In the genomic region with DNA sequence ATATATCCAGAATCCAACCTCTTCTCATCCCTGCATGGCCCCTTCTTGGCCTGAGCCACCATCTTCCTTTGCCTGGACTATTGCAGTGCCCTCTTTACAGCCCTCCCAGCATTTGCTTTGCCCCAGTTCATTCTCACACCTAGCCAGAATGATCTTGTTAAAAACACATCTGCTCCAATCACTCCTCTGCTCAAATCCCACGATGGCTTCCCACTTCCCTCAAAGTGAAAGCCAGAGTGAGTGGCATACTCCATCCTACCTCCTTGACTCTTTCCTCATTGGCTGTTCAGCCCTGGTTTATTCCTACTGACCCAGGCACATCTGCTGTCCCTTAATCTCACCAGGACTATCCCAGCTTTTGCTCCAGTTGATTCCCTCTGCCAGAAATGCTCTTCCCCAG, we compare ENCODE assay signal across 21 cellular contexts. TPM values are rescaled to one million over a fixed set of nuclear protein-coding genes. Genes with fewer than 3 reads are reported as not detected.
DNase-seq lines count a peak whose midpoint lies in the region; ATAC-seq and TF ChIP-seq lines count a peak whose summit lies in the region.
"Had no signal": no experiment of that assay in that cellular context is flagged by ENCODE, and none has a peak within 500 bp of the region (broad histone marks: within the 10 kb centered on the region; RNA-seq: fewer than 3 reads in every experiment).

No MANE protein-coding gene starts in this region.

- H3K27me3 Mint-ChIP-seq in CD4-positive, CD25-positive, alpha-beta regulatory T cell = peaks cover 4% of the 10 kb centered on the region
- H3K27me3 Mint-ChIP-seq in osteocyte (ENCODE audit: unreplicated experiment) = no peaks in the 10 kb centered on the region
- H3K27me3 Mint-ChIP-seq: CD4-positive, alpha-beta memory T cell had no signal

- peak overlapping the region in 2 of 3 donors; percentile 29 to 76 for H3K27ac Mint-ChIP-seq in CD4-positive, CD25-positive, alpha-beta regulatory T cell
- H3K27ac Mint-ChIP-seq in osteocyte (ENCODE audit: unreplicated experiment) = no peak overlapping the region
- H3K27ac Mint-ChIP-seq: CD4-positive, alpha-beta memory T cell; HFFc6 had no signal

- WGBS in heart right ventricle, 2 donors = 73 to 85% methylated on average over 1 of the region's 1 CpG

- peaks cover 0 to 2% (median 0%) of the 10 kb centered on the region in 7 donors for H3K9me3 Mint-ChIP-seq in CD4-positive, CD25-positive, alpha-beta regulatory T cell
- no peaks in the 10 kb centered on the region for H3K9me3 Mint-ChIP-seq in osteocyte (ENCODE audit: unreplicated experiment)
- H3K9me3 Mint-ChIP-seq: CD4-positive, alpha-beta memory T cell; HFFc6 had no signal

- no peak overlapping the region for H3K4me3 ChIP-seq in CD4-positive, CD25-positive, alpha-beta regulatory T cell (ENCODE audit: low read depth, low read length)
- H3K4me3 ChIP-seq in SJCRH30 (no peak overlapping the region), heart right ventricle (no peak overlapping the region)
- H3K4me3 ChIP-seq: A549, GM23248 had no signal

- no peak for ATAC-seq in CD4-positive, CD25-positive, alpha-beta regulatory T cell (ENCODE audit: low read depth in 2 of 2)
- no peak for ATAC-seq in heart right ventricle
- ATAC-seq: HCT116 had no signal

- TF ChIP-seq CTCF in osteocyte (IDR thresholded peaks at IDR 0.05) (no peak), heart right ventricle (IDR thresholded peaks at IDR 0.05) (no peak)

- no peaks in the 10 kb centered on the region for H3K9me3 ChIP-seq in CD4-positive, CD25-positive, alpha-beta regulatory T cell (ENCODE audit: control insufficient read depth in 2 of 2, low read length in 2 of 2)
- H3K9me3 ChIP-seq in SJCRH30 (replicated peaks) (no peaks in the 10 kb centered on the region), heart right ventricle (no peaks in the 10 kb centered on the region)
- H3K9me3 ChIP-seq: A549 had no signal

- intact Hi-C loops in heart right ventricle (cut with DNase I) = loop anchor here in 1 of 10 donors (10.0 kb wide), 1 partner anchor 711 kb away; no protein-coding TSS in a partner anchor

- H3K36me3 ChIP-seq in CD4-positive, CD25-positive, alpha-beta regulatory T cell (ENCODE audit: control insufficient read depth, insufficient read depth, low read length) = no peaks in the 10 kb centered on the region
- no peaks in the 10 kb centered on the region for H3K36me3 ChIP-seq in SJCRH30
- no peaks in the 10 kb centered on the region for H3K36me3 ChIP-seq in heart right ventricle

- no peak for DNase-seq in CD4-positive, CD25-positive, alpha-beta regulatory T cell
- peak; percentile 29 to 62 for DNase-seq in SJCRH30
- peak; percentile 42 for DNase-seq in myocyte (ENCODE audit: low read depth)
- peak; percentile 36 for DNase-seq in osteocyte (ENCODE audit: extremely low spot score, unreplicated experiment)
- DNase-seq in HUDEP-2 (lab: John Stamatoyannopoulos, UW; ENCODE audit: unreplicated experiment in 76 of 76) = no peak
- DNase-seq in heart right ventricle = no peak
- DNase-seq in NCI-H146 (lab: John Stamatoyannopoulos, UW) = no peak
- DNase-seq: AML-193; CD4-positive, alpha-beta memory T cell; DMS153; DMS79; GDM1; GM23248; H7; HFFc6 had no signal

- H3K4me3 Mint-ChIP-seq in CD4-positive, CD25-positive, alpha-beta regulatory T cell = no peak overlapping the region
- no peak overlapping the region for H3K4me3 Mint-ChIP-seq in osteocyte (ENCODE audit: unreplicated experiment)
- H3K4me3 Mint-ChIP-seq: CD4-positive, alpha-beta memory T cell; HFFc6 had no signal

- H3K27ac ChIP-seq in CD4-positive, CD25-positive, alpha-beta regulatory T cell (ENCODE audit: insufficient read depth, low read length, poor library complexity, severe bottlenecking) = no peak overlapping the region
- H3K27ac ChIP-seq in SJCRH30 = no peak overlapping the region
- no peak overlapping the region for H3K27ac ChIP-seq in heart right ventricle
- H3K27ac ChIP-seq: 22Rv1, A549, C4-2B, GM23248 had no signal

- no peaks in the 10 kb centered on the region for H3K4me1 ChIP-seq in CD4-positive, CD25-positive, alpha-beta regulatory T cell (ENCODE audit: control insufficient read depth, insufficient read depth, low read length, poor library complexity, severe bottlenecking)
- H3K4me1 ChIP-seq in SJCRH30 = no peaks in the 10 kb centered on the region
- no peaks in the 10 kb centered on the region for H3K4me1 ChIP-seq in heart right ventricle
- H3K4me1 ChIP-seq: A549 had no signal

- H3K27me3 ChIP-seq in CD4-positive, CD25-positive, alpha-beta regulatory T cell (ENCODE audit: control insufficient read depth, insufficient read depth, low read length) = peaks cover 2% of the 10 kb centered on the region
- H3K27me3 ChIP-seq in SJCRH30 = 0 out of 2 replicates have a peak, but pooled peaks cover 3% of the 10 kb centered on the region
- peaks cover 0 to 7% (median 0%) of the 10 kb centered on the region in 7 donors for H3K27me3 ChIP-seq in heart right ventricle

- H3K4me1 Mint-ChIP-seq in CD4-positive, CD25-positive, alpha-beta regulatory T cell = no peaks in the 10 kb centered on the region
- no peaks in the 10 kb centered on the region for H3K4me1 Mint-ChIP-seq in osteocyte (ENCODE audit: unreplicated experiment)
- H3K4me1 Mint-ChIP-seq: CD4-positive, alpha-beta memory T cell had no signal

- no peaks in the 10 kb centered on the region for H3K36me3 Mint-ChIP-seq in CD4-positive, CD25-positive, alpha-beta regulatory T cell
- no peaks in the 10 kb centered on the region for H3K36me3 Mint-ChIP-seq in osteocyte (ENCODE audit: unreplicated experiment)
- H3K36me3 Mint-ChIP-seq: CD4-positive, alpha-beta memory T cell had no signal

RNA-seq across cellular contexts. Expression of a gene that starts 14.7 kb away (rescaled TPM):
- total RNA-seq in CD4-positive, CD25-positive, alpha-beta regulatory T cell = not detected
- not detected for polyA plus RNA-seq in CD4-positive, CD25-positive, alpha-beta regulatory T cell
- not detected in 2 replicates for total RNA-seq in SJCRH30 (2014; rRNA removed; shearing (Covaris generic))
- total RNA-seq in myocyte (not detected in 2 replicates), osteocyte (not detected in 2 replicates), heart right ventricle (not detected)
- polyA plus RNA-seq in myocyte (2012) = not detected
- not detected for polyA plus RNA-seq in heart right ventricle
- total RNA-seq: CD4-positive, alpha-beta memory T cell; Daoy; GM23248; H7; HFFc6 had no signal
- polyA plus RNA-seq: A549; BJ; CD4-positive, alpha-beta memory T cell; GM23248 had no signal

RNA-seq across cellular contexts. Expression of a gene that starts 17.0 kb away (rescaled TPM):
- total RNA-seq in CD4-positive, CD25-positive, alpha-beta regulatory T cell = 40.9 TPM
- 10 to 100 TPM; 20.5 to 23.4 (median 22.4) TPM for polyA plus RNA-seq in CD4-positive, CD25-positive, alpha-beta regulatory T cell
- 35.4 and 46.0 TPM in 2 replicates for total RNA-seq in SJCRH30 (2014; rRNA removed; shearing (Covaris generic))
- 26.6 and 31.1 TPM in 2 replicates for total RNA-seq in myocyte
- polyA plus RNA-seq in myocyte (2012) = 10.8 TPM
- 48.7 and 49.7 TPM in 2 replicates for total RNA-seq in osteocyte
- total RNA-seq in heart right ventricle = 10 to 100 TPM; 18.6 to 31.1 (median 24.2) TPM
- polyA plus RNA-seq in heart right ventricle = 1 to 10 TPM; 2.4 to 5.7 TPM

RNA-seq across cellular contexts. Expression of a gene that starts 22.6 kb away (rescaled TPM):
- total RNA-seq in CD4-positive, CD25-positive, alpha-beta regulatory T cell = 33.1 TPM
- polyA plus RNA-seq in CD4-positive, CD25-positive, alpha-beta regulatory T cell = 10 to 100 TPM; 24.8 to 37.7 (median 29.8) TPM
- 54.9 and 62.2 TPM in 2 replicates for total RNA-seq in SJCRH30 (2014; rRNA removed; shearing (Covaris generic))
- 25.7 and 27.7 TPM in 2 replicates for total RNA-seq in myocyte
- 27.8 TPM for polyA plus RNA-seq in myocyte (2012)
- not detected in 2 replicates for total RNA-seq in osteocyte
- total RNA-seq in heart right ventricle = 10 to 100 TPM; 54.2 to 68.2 (median 60.3) TPM
- 100 to 1,000 TPM in 1 of 2 donors, 10 to 100 TPM in 1; 27.3 to 190 TPM for polyA plus RNA-seq in heart right ventricle

RNA-seq across cellular contexts. Expression of a gene that starts 57.7 kb away (rescaled TPM):
- total RNA-seq in CD4-positive, CD25-positive, alpha-beta regulatory T cell = 64.2 TPM
- polyA plus RNA-seq in CD4-positive, CD25-positive, alpha-beta regulatory T cell = 10 to 100 TPM; 25.1 to 39.1 (median 31.8) TPM
- 110 and 124 TPM in 2 replicates for total RNA-seq in SJCRH30 (2014; rRNA removed; shearing (Covaris generic))
- total RNA-seq in myocyte = 32.9 and 33.2 TPM in 2 replicates
- 10.7 TPM for polyA plus RNA-seq in myocyte (2012)
- total RNA-seq in osteocyte = 28.2 and 34.1 TPM in 2 replicates
- total RNA-seq in heart right ventricle = 10 to 100 TPM; 22.4 to 35.0 (median 27.2) TPM
- polyA plus RNA-seq in heart right ventricle = 10 to 100 TPM; 32.6 to 42.9 TPM

RNA-seq across cellular contexts. Expression of a gene that starts 57.7 kb away (rescaled TPM):
- total RNA-seq in CD4-positive, CD25-positive, alpha-beta regulatory T cell = 26.5 TPM
- polyA plus RNA-seq in CD4-positive, CD25-positive, alpha-beta regulatory T cell = 1 to 10 TPM; 5.4 to 9.3 (median 6.8) TPM
- total RNA-seq in SJCRH30 (2014; rRNA removed; shearing (Covaris generic)) = 25.2 and 30.3 TPM in 2 replicates
- total RNA-seq in myocyte (15.2 and 21.1 TPM in 2 replicates), osteocyte (17.8 and 17.9 TPM in 2 replicates), heart right ventricle (10 to 100 TPM; 21.3 to 30.5 (median 26.8) TPM)
- 12.7 TPM for polyA plus RNA-seq in myocyte (2012)
- polyA plus RNA-seq in heart right ventricle = 10 to 100 TPM; 13.1 to 23.3 TPM

Comparison
In these comparisons a context has a peak if more than half of its experiments do, and no peak if none do; other contexts are left out.
1. DNase-seq: peak in SJCRH30 (2 of 2), myocyte (single experiment) and osteocyte (single experiment); none in CD4-positive, CD25-positive, alpha-beta regulatory T cell (0 of 3), HUDEP-2 (0 of 76), heart right ventricle (0 of 2) and NCI-H146 (single experiment).
2. RNA of a gene that starts 22.6 kb away (total RNA-seq): 54.9 to 62.2 TPM in SJCRH30, 54.2 to 68.2 TPM in heart right ventricle, 33.1 TPM in CD4-positive, CD25-positive, alpha-beta regulatory T cell (single experiment) and 25.7 to 27.7 TPM in myocyte; not detected in osteocyte; every median in the first group is over 10 times any median in the second.